21 cellular contexts compared by ENCODE assay signal in genomic region chr9:116075191-116075590, GRCh38.
DNase-seq lines count a peak whose midpoint lies in the region; ATAC-seq, FAIRE-seq and TF ChIP-seq lines count a peak whose summit lies in the region.
"Had no signal": no experiment of that assay in that cellular context is flagged by ENCODE, and none has a peak within 500 bp of the region (broad histone marks: within the 10 kb centered on the region; RNA-seq: fewer than 3 reads in every experiment).

No MANE protein-coding gene starts in this region.

- no peaks in the 10 kb centered on the region for H3K36me3 ChIP-seq in mesenchymal stem cell (ENCODE audit: control insufficient read depth in 1 of 2, insufficient read depth in 2 of 2, low read depth in 1 of 2, low read length in 2 of 2)
- H3K36me3 ChIP-seq: spleen, upper lobe of right lung had no signal

- no peak overlapping the region for H2BK5ac ChIP-seq in mesenchymal stem cell (ENCODE audit: low read depth, low read length, poor library complexity, severe bottlenecking)

- H2BK120ac ChIP-seq in mesenchymal stem cell (ENCODE audit: low read depth, low read length): no peak overlapping the region

- peak; percentile 59 for DNase-seq in Daoy (ENCODE audit: low read depth)
- peak; percentile 70 for DNase-seq in NCI-H226
- DNase-seq in choroid plexus epithelial cell (ENCODE audit: low read depth): peak; percentile 67
- DNase-seq in mesenchymal stem cell: peak; percentile 65
- DNase-seq in NCI-H524 treated with DMSO at 0.1 percent for 48 hours (lab: John Stamatoyannopoulos, UW): no peak
- no peak for DNase-seq in NCI-H1092 (lab: John Stamatoyannopoulos, UW)
- no peak for DNase-seq in frontal cortex (ENCODE audit: low spot score in 2 of 2)
- DNase-seq: activated T-cell treated with anti-CD3 and anti-CD28 coated beads, Interleukin-2, amount 50 U/mL, for 4 hours; AML-193; Calu3; Kasumi-1; left ventricle myocardium superior; NCI-H1694; NCI-H446; spleen; stimulated activated naive CD4-positive, alpha-beta T cell treated with Interleukin-2 at 50 U/mL for 16 hours; upper lobe of right lung had no signal

- no peaks in the 10 kb centered on the region for H3K27me3 ChIP-seq in mesenchymal stem cell (ENCODE audit: control insufficient read depth in 1 of 2, insufficient read depth in 1 of 2, low read length in 2 of 2)
- H3K27me3 ChIP-seq: spleen, upper lobe of right lung had no signal

- no peaks in the 10 kb centered on the region for H3K79me1 ChIP-seq in mesenchymal stem cell (replicated peaks; ENCODE audit: low read length, poor library complexity, severe bottlenecking)

- H3K4me1 ChIP-seq in mesenchymal stem cell (ENCODE audit: control insufficient read depth, insufficient read depth, low read depth, low read length): no peaks in the 10 kb centered on the region
- H3K4me1 ChIP-seq: parathyroid adenoma, spleen, upper lobe of right lung had no signal

- no peak overlapping the region for H3K14ac ChIP-seq in mesenchymal stem cell (ENCODE audit: low read length in 2 of 2)

- H3K4ac ChIP-seq in mesenchymal stem cell (ENCODE audit: low read depth in 1 of 2, low read length in 2 of 2): no peak overlapping the region

- no peak overlapping the region for H2AFZ ChIP-seq in mesenchymal stem cell (ENCODE audit: low read depth, low read length)
- H2AFZ ChIP-seq: parathyroid adenoma had no signal

- no peak for ATAC-seq in HG03469 (IDR thresholded peaks at IDR 0.05; ENCODE audit: unreplicated experiment)
- ATAC-seq: activated T-cell treated with anti-CD3 and anti-CD28 coated beads, Interleukin-2, amount 50 U/mL, for 4 hours; left ventricle myocardium superior; upper lobe of right lung had no signal

- no peak overlapping the region for H4K91ac ChIP-seq in mesenchymal stem cell (ENCODE audit: low read length)

- peak overlapping the region in 1 of 2 experiments; percentile 63 for H2BK12ac ChIP-seq in mesenchymal stem cell (ENCODE audit: low read length in 2 of 2)

- no peak overlapping the region for H3K18ac ChIP-seq in mesenchymal stem cell (ENCODE audit: low read depth in 1 of 2, low read length in 2 of 2)

- no peak overlapping the region for H2AK5ac ChIP-seq in mesenchymal stem cell (ENCODE audit: low read length, severe bottlenecking)

- no peaks in the 10 kb centered on the region for H3K9me3 ChIP-seq in mesenchymal stem cell (ENCODE audit: control insufficient read depth, low read length)
- H3K9me3 ChIP-seq: spleen, upper lobe of right lung had no signal

- H3K9ac ChIP-seq in mesenchymal stem cell (ENCODE audit: low read length): peak overlapping the region; percentile 64
- H3K9ac ChIP-seq: parathyroid adenoma had no signal

- H3K27ac ChIP-seq in mesenchymal stem cell (ENCODE audit: low read length, poor library complexity, severe bottlenecking): no peak overlapping the region
- H3K27ac ChIP-seq: parathyroid adenoma, spleen, upper lobe of right lung had no signal

- no peak overlapping the region for H3K4me3 ChIP-seq in choroid plexus epithelial cell (ENCODE audit: low read depth, low read length)
- no peak overlapping the region for H3K4me3 ChIP-seq in mesenchymal stem cell (ENCODE audit: insufficient read depth in 1 of 2, low read depth in 1 of 2, low read length in 2 of 2)
- H3K4me3 ChIP-seq: SK-N-MC, spleen, upper lobe of right lung had no signal

- WGBS in mesenchymal stem cell: 95% methylated on average over 5 of the region's 5 CpGs

- FAIRE-seq in frontal cortex (lab: Jason Lieb, UNC): no peak
- FAIRE-seq: colon had no signal

- H4K8ac ChIP-seq in mesenchymal stem cell (ENCODE audit: low read length): no peak overlapping the region

- no peak overlapping the region for H2BK15ac ChIP-seq in mesenchymal stem cell (ENCODE audit: low read depth, poor library complexity, severe bottlenecking)

- no peak overlapping the region for H3K4me2 ChIP-seq in mesenchymal stem cell (ENCODE audit: low read length, poor library complexity, severe bottlenecking)

- TF ChIP-seq CTCF in choroid plexus epithelial cell (conservative IDR thresholded peaks at IDR 0.05; ENCODE audit: low read depth, low read length): no peak

- H3K23ac ChIP-seq in mesenchymal stem cell (ENCODE audit: low read length in 2 of 2): no peak overlapping the region

Comparison
In these comparisons a context has a peak if more than half of its experiments do, and no peak if none do; other contexts are left out.
1. DNase-seq: peak in Daoy (single experiment), NCI-H226 (single experiment), choroid plexus epithelial cell (single experiment) and mesenchymal stem cell (single experiment); none in NCI-H524 treated with DMSO at 0.1 percent for 48 hours (single experiment), NCI-H1092 (single experiment) and frontal cortex (0 of 2).